ENCODE assay signal across 10 cellular contexts in genomic region chr1:178774263-178774662, GRCh38. TPM values are rescaled to one million over a fixed set of nuclear protein-coding genes. Genes with fewer than 3 reads are reported as not detected.
DNase-seq lines count a peak whose midpoint lies in the region; ATAC-seq, FAIRE-seq and TF ChIP-seq lines count a peak whose summit lies in the region.
"Had no signal": no experiment of that assay in that cellular context is flagged by ENCODE, and none has a peak within 500 bp of the region (broad histone marks: within the 10 kb centered on the region; RNA-seq: fewer than 3 reads in every experiment).

No MANE protein-coding gene starts in this region.

- H3K36me3 Mint-ChIP-seq in activated CD4-positive, alpha-beta T cell treated with anti-CD3 and anti-CD28 coated beads for 36 hours (ENCODE audit: low read depth): peaks cover 13% of the 10 kb centered on the region

- no peaks in the 10 kb centered on the region; the same call in 1 of the 2 replicates for H3K79me2 ChIP-seq in MM.1S (ENCODE audit: low read length)
- H3K79me2 ChIP-seq in HepG2 (ENCODE audit: insufficient read depth, low read length): peaks cover 18% of the 10 kb centered on the region

- no peak for TF ChIP-seq RAD21 in HepG2 (CRISPR knock-in tag; IDR thresholded peaks at IDR 0.05)

- DNase-seq in COLO829 (ENCODE audit: low spot score) (peak; percentile 24), MM.1S (peak; percentile 61), HepG2 (ENCODE audit: low spot score) (peak; percentile 18), colonic mucosa (no peak)
- no peak for DNase-seq in activated naive CD4-positive, alpha-beta T cell treated with Interleukin-2 at 50 U/mL for 16 hours
- DNase-seq in activated CD4-positive, alpha-beta T cell treated with anti-CD3 and anti-CD28 coated beads for 36 hours: no peak
- no peak for DNase-seq in activated CD4-positive, alpha-beta T cell treated with anti-CD3 and anti-CD28 coated beads for 48 hours

- H2AFZ ChIP-seq in MM.1S (ENCODE audit: low read length) (no peak overlapping the region), HepG2 (ENCODE audit: low read length) (no peak overlapping the region)

- TF ChIP-seq CTCF in MM.1S (IDR thresholded peaks at IDR 0.05; ENCODE audit: low read length) (peak; percentile 41), VCaP (conservative IDR thresholded peaks at IDR 0.05) (peak; percentile 68), HepG2 (CRISPR knock-in tag; IDR thresholded peaks at IDR 0.05) (no peak), colonic mucosa (IDR thresholded peaks at IDR 0.05) (no peak)

- H3K27me3 Mint-ChIP-seq in activated CD4-positive, alpha-beta T cell treated with anti-CD3 and anti-CD28 coated beads for 36 hours: no peaks in the 10 kb centered on the region
- H3K27me3 Mint-ChIP-seq: dendritic cell treated with granulocyte-macrophage colony-stimulating factor and Interleukin-4, amounts not matched to agents 40 ng/mL and 50 ng/mL, for 4 days had no signal

- in situ Hi-C loops in HepG2 (cut with HindIII; ENCODE audit: extremely low pct_ligation_motif_present, low pct_unique_long_range_greater_than_20kb): loop anchor here (25.0 kb wide), 1 partner anchor 588 kb away; the partner anchor contains the start of gene AXDND1

- no peaks in the 10 kb centered on the region for H3K9me2 ChIP-seq in MM.1S (replicated peaks; ENCODE audit: insufficient read depth, low read length)

- TF ChIP-seq EP300 in HepG2 (IDR thresholded peaks at IDR 0.05; ENCODE audit: low read depth in 2 of 2, low read length in 2 of 2): no peak
- TF ChIP-seq EP300 in HepG2 (CRISPR knock-in tag; IDR thresholded peaks at IDR 0.05; ENCODE audit: borderline replicate concordance): no peak

- H3K9me3 Mint-ChIP-seq in activated CD4-positive, alpha-beta T cell treated with anti-CD3 and anti-CD28 coated beads for 36 hours (ENCODE audit: low read depth): no peaks in the 10 kb centered on the region

- intact Hi-C loops in HepG2 (cut with micrococcal nuclease; ENCODE audit: unreplicated experiment): no loop called here
- intact Hi-C loops in activated CD4-positive, alpha-beta T cell treated with anti-CD3 and anti-CD28 coated beads for 36 hours (cut with DNase I, micrococcal nuclease): loop anchor here (1.0 to 10.0 kb wide), 2 partner anchors 228 to 581 kb away; no protein-coding TSS in a partner anchor
- intact Hi-C loops in colonic mucosa (cut with DNase I): loop anchor here (5.0 kb wide), 1 partner anchor 228 kb away; no protein-coding TSS in a partner anchor

- BruUV-seq in HepG2 (replicated peaks; lab: Mats Ljungman, UMichigan): no TSS peak

- no peak for ATAC-seq in HepG2
- ATAC-seq in activated CD4-positive, alpha-beta T cell treated with anti-CD3 and anti-CD28 coated beads for 36 hours: no peak

- H3K9me3 ChIP-seq in MM.1S (replicated peaks; ENCODE audit: insufficient read depth, low read length) (no peaks in the 10 kb centered on the region), HepG2 (ENCODE audit: low read length) (peaks cover 4% of the 10 kb centered on the region), colonic mucosa (no peaks in the 10 kb centered on the region)
- H3K9me3 ChIP-seq: HAP-1 had no signal

- no peaks in the 10 kb centered on the region for H3K4me1 Mint-ChIP-seq in activated CD4-positive, alpha-beta T cell treated with anti-CD3 and anti-CD28 coated beads for 36 hours

- CTCF ChIA-PET in HepG2 (lab: Yijun Ruan, JAX; ENCODE audit: low intra/inter-chr PET ratio, low total read pairs): interaction anchor here (2.6 kb wide), 1 partner anchor 228 kb away, joined by 27 read pairs; no protein-coding TSS in a partner anchor
- CTCF ChIA-PET in activated CD4-positive, alpha-beta T cell treated with anti-CD3 and anti-CD28 coated beads for 36 hours (lab: Charles Lee): interaction anchor here (1.4 to 6.1 kb wide), 3 partner anchors 9 to 242 kb away, joined by 3 to 60 read pairs (median 4); no protein-coding TSS in a partner anchor

- POLR2A ChIA-PET in HepG2 (lab: Yijun Ruan, JAX): no interaction called here
- POLR2A ChIA-PET in activated CD4-positive, alpha-beta T cell treated with anti-CD3 and anti-CD28 coated beads for 36 hours (lab: Charles Lee): no interaction called here

- no peak overlapping the region for H3K4me2 ChIP-seq in MM.1S (ENCODE audit: low read depth, low read length)
- H3K4me2 ChIP-seq in HepG2 (ENCODE audit: low read depth, low read length): no peak overlapping the region

- no peak for FAIRE-seq in HepG2 (lab: Jason Lieb, UNC)

- H3K27me3 ChIP-seq in MM.1S (replicated peaks; ENCODE audit: insufficient read depth, low read length) (no peaks in the 10 kb centered on the region), HepG2 (ENCODE audit: control insufficient read depth in 1 of 2, insufficient read depth in 2 of 2, low read length in 2 of 2) (no peaks in the 10 kb centered on the region), colonic mucosa (no peaks in the 10 kb centered on the region)

- no peaks in the 10 kb centered on the region for H3F3A ChIP-seq in MM.1S (ENCODE audit: insufficient read depth, low read length)

- no peak overlapping the region for H3K9ac ChIP-seq in MM.1S (ENCODE audit: low read length)
- H3K9ac ChIP-seq in HepG2 (ENCODE audit: insufficient read depth, low read depth, low read length): no peak overlapping the region
- no peak overlapping the region for H3K9ac ChIP-seq in colonic mucosa (ENCODE audit: low read depth in 2 of 2, low read length in 2 of 2)

- no peak overlapping the region for H3K4me3 Mint-ChIP-seq in activated CD4-positive, alpha-beta T cell treated with anti-CD3 and anti-CD28 coated beads for 36 hours
- H3K4me3 Mint-ChIP-seq: dendritic cell treated with granulocyte-macrophage colony-stimulating factor and Interleukin-4, amounts not matched to agents 40 ng/mL and 50 ng/mL, for 4 days had no signal

- H3K27ac ChIP-seq in MM.1S (ENCODE audit: low read length) (no peak overlapping the region), VCaP (no peak overlapping the region), HepG2 (ENCODE audit: extremely low read length, insufficient read depth, low read length) (no peak overlapping the region), colonic mucosa (no peak overlapping the region)

- TF ChIP-seq POLR2A in HepG2 (IDR thresholded peaks at IDR 0.05; ENCODE audit: insufficient read depth in 1 of 2, low read depth in 2 of 2, low read length in 2 of 2): no peak

- H3K27ac Mint-ChIP-seq in activated CD4-positive, alpha-beta T cell treated with anti-CD3 and anti-CD28 coated beads for 36 hours: no peak overlapping the region
- H3K27ac Mint-ChIP-seq: dendritic cell treated with granulocyte-macrophage colony-stimulating factor and Interleukin-4, amounts not matched to agents 40 ng/mL and 50 ng/mL, for 4 days had no signal

- no peak overlapping the region for H3K4me3 ChIP-seq in MM.1S (ENCODE audit: low read length)
- H3K4me3 ChIP-seq in HepG2 (replicated peaks in 1 of 3; ENCODE audit: insufficient read depth in 1 of 3, low read depth in 2 of 3, low read length in 3 of 3): no peak overlapping the region
- H3K4me3 ChIP-seq in colonic mucosa: no peak overlapping the region
- H3K4me3 ChIP-seq: HAP-1 had no signal

- H4K20me1 ChIP-seq in MM.1S (ENCODE audit: insufficient read depth, low read length) (no peaks in the 10 kb centered on the region), HepG2 (ENCODE audit: insufficient read depth, low read length) (no peaks in the 10 kb centered on the region)

- H3K36me3 ChIP-seq in MM.1S (replicated peaks; ENCODE audit: insufficient read depth, low read length) (no peaks in the 10 kb centered on the region), HepG2 (replicated peaks in 1 of 2; ENCODE audit: control insufficient read depth in 1 of 2, insufficient read depth in 2 of 2, low read length in 2 of 2) (no peaks in the 10 kb centered on the region), colonic mucosa (no peaks in the 10 kb centered on the region)

- H3K4me1 ChIP-seq in MM.1S (ENCODE audit: low read length) (no peaks in the 10 kb centered on the region), HepG2 (ENCODE audit: insufficient read depth, low read length) (peaks cover 10% of the 10 kb centered on the region), colonic mucosa (no peaks in the 10 kb centered on the region)
- H3K4me1 ChIP-seq: HAP-1 had no signal

TF ChIP-seq in HepG2, 621 proteins besides CTCF, POLR2A, EP300 and RAD21:
- no peak for TF ChIP-seq U2AF1 (optimal IDR thresholded peaks at IDR 0.05; ENCODE audit: low read depth, low read length)
- peak; percentile 53 for TF ChIP-seq STAG1 (CRISPR knock-in tag; IDR thresholded peaks at IDR 0.05)

RNA-seq across cellular contexts. Expression of gene RALGPS2, which starts 49.2 kb away (rescaled TPM):
- total RNA-seq in HepG2 (2016; rRNA removed; fragmentation: Illumina TruSeq; extraction: Trizol) (36.0 and 58.5 TPM in 2 replicates), colonic mucosa (10 to 100 TPM; 23.5 to 49.1 TPM)
- total RNA-seq in HepG2 (2016; cell fraction: cytosol; rRNA removed; fragmentation: Illumina TruSeq; extraction: Trizol; ENCODE audit: low read depth): 6.8 and 7.6 TPM in 2 replicates
- total RNA-seq in HepG2 (2016; cell fraction: insoluble cytoplasmic fraction; rRNA removed; fragmentation: Illumina TruSeq; extraction: Trizol): 35.5 and 53.0 TPM in 2 replicates
- total RNA-seq in HepG2 (2016; cell fraction: membrane; rRNA removed; fragmentation: Illumina TruSeq; extraction: Trizol): 22.3 and 27.2 TPM in 2 replicates
- 42.6 and 46.4 TPM in 2 replicates for total RNA-seq in HepG2 (2016; cell fraction: nucleus; rRNA removed; fragmentation: Illumina TruSeq; extraction: Trizol)
- polyA plus RNA-seq in HepG2 (2011; rRNA removed): 14.4 and 15.6 TPM in 2 replicates
- 4.4 and 7.3 TPM in 2 replicates for polyA plus RNA-seq in HepG2 (2011; cell fraction: cytosol; rRNA removed)
- 20.7 and 26.9 TPM in 2 replicates for polyA plus RNA-seq in HepG2 (2011; cell fraction: nucleus; rRNA removed)
- 15.1 and 24.2 TPM in 2 replicates for polyA plus RNA-seq in HepG2 (2012)
- 2.5 and 3.0 TPM in 2 replicates for polyA plus RNA-seq in HepG2 (2016; cell fraction: cytosol; fragmentation: Illumina TruSeq; extraction: Trizol; ENCODE audit: low read depth)
- 23.3 and 24.9 TPM in 2 replicates for polyA plus RNA-seq in HepG2 (2016; cell fraction: insoluble cytoplasmic fraction; fragmentation: Illumina TruSeq; extraction: Trizol; ENCODE audit: low read depth)
- 6.2 and 6.7 TPM in 2 replicates for polyA plus RNA-seq in HepG2 (2016; cell fraction: membrane; fragmentation: Illumina TruSeq; extraction: Trizol; ENCODE audit: low read depth)
- polyA plus RNA-seq in HepG2 (2016; cell fraction: nucleus; fragmentation: Illumina TruSeq; extraction: Trizol; ENCODE audit: insufficient read depth, low read depth): 36.6 and 47.8 TPM in 2 replicates
- 12.8 and 14.0 TPM in 2 replicates for polyA minus RNA-seq in HepG2 (2011; rRNA and poly(A)+ RNA removed; ENCODE audit: low replicate concordance)
- polyA minus RNA-seq in HepG2 (2011; cell fraction: cytosol; rRNA and poly(A)+ RNA removed): 29.6 and 36.9 TPM in 2 replicates
- 138 and 149 TPM in 2 replicates for polyA minus RNA-seq in HepG2 (2011; cell fraction: nucleus; rRNA and poly(A)+ RNA removed)
- 1 to 10 TPM; 4.8 to 5.5 TPM for total RNA-seq in activated CD4-positive, alpha-beta T cell treated with anti-CD3 and anti-CD28 coated beads for 36 hours

Comparison
In these comparisons a context has a peak if more than half of its experiments do, and no peak if none do; other contexts are left out.
1. DNase-seq: peak in COLO829 (single experiment), MM.1S (single experiment) and HepG2 (single experiment); none in activated naive CD4-positive, alpha-beta T cell treated with Interleukin-2 at 50 U/mL for 16 hours (single experiment), activated CD4-positive, alpha-beta T cell treated with anti-CD3 and anti-CD28 coated beads for 36 hours (single experiment), activated CD4-positive, alpha-beta T cell treated with anti-CD3 and anti-CD28 coated beads for 48 hours (single experiment) and colonic mucosa (single experiment).
2. CTCF ChIP-seq: peak in MM.1S (single experiment) and VCaP (single experiment); none in HepG2 (single experiment) and colonic mucosa (single experiment).